In the genomic region with DNA sequence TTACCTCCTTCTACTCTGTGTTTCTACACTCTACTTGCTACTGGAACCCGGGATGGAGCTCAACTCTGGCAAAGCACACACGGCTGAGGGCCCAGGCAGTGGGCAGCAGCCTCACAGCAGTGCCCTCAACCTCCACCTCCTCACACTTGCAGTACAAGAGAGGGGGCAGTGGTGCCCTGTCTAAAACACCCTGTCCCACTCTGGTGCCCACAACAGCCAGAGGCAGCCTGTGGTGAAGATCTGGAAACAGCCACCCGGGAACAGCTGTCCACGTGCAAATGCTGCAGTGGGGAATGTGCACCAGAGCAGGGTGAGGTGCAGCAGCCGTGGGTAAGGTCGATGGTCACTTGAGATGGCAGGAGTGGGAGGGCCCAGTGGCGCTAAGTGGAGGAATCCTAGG, we compare ENCODE assay signal across 19 cellular contexts. TPM values are rescaled to one million over a fixed set of nuclear protein-coding genes. Genes with fewer than 3 reads are reported as not detected.
DNase-seq lines count a peak whose midpoint lies in the region; ATAC-seq and TF ChIP-seq lines count a peak whose summit lies in the region.
"Had no signal": no experiment of that assay in that cellular context is flagged by ENCODE, and none has a peak within 500 bp of the region (broad histone marks: within the 10 kb centered on the region; RNA-seq: fewer than 3 reads in every experiment).

No MANE protein-coding gene starts in this region.

- H3K9me2 ChIP-seq in Karpas-422 (replicated peaks; ENCODE audit: insufficient read depth, low read length) = no peaks in the 10 kb centered on the region

- WGBS in IMR-90 (ENCODE audit: extremely low coverage in 2 of 2, insufficient read length in 1 of 2), 2 experiments = no CpG with 5 or more reads among the region's 7 CpGs
- WGBS in neuronal stem cell (ENCODE audit: extremely low coverage in 2 of 2, insufficient read length in 2 of 2, insufficient replicate concordance in 1 of 2), 2 donors = no CpG with 5 or more reads among the region's 7 CpGs

- no peak for TF ChIP-seq RAD21 in IMR-90 (IDR thresholded peaks at IDR 0.05; ENCODE audit: low read length)

- no peak overlapping the region for H2BK120ac ChIP-seq in IMR-90 (ENCODE audit: low read depth, low read length)
- no peak overlapping the region for H2BK120ac ChIP-seq in neuronal stem cell (ENCODE audit: low read depth, low read length)

- CTCF ChIA-PET in IMR-90 (lab: Yijun Ruan, JAX) = no interaction called here

- H4K8ac ChIP-seq in IMR-90 (ENCODE audit: low read depth in 2 of 2, low read length in 2 of 2) (no peak overlapping the region), neuronal stem cell (ENCODE audit: low read depth, low read length) (no peak overlapping the region)

- H3K27me3 ChIP-seq in IMR-90 (ENCODE audit: control insufficient read depth, insufficient read depth, low read length) (peaks cover 26% of the 10 kb centered on the region), neuronal stem cell (ENCODE audit: control insufficient read depth in 3 of 3, insufficient read depth in 3 of 3, low read depth in 1 of 3, low read length in 3 of 3) (peaks cover 0 to 11% (median 0%) of the 10 kb centered on the region in 3 experiments), Karpas-422 (ENCODE audit: low read length) (no peaks in the 10 kb centered on the region)

- H2AK9ac ChIP-seq in IMR-90 (replicated peaks; ENCODE audit: low read depth, low read length, poor library complexity) = no peak overlapping the region

- intact Hi-C loops in IMR-90 (cut with micrococcal nuclease) = no loop called here

- H3K79me1 ChIP-seq in IMR-90 (ENCODE audit: low read depth in 1 of 2, low read length in 2 of 2) = no peaks in the 10 kb centered on the region
- no peaks in the 10 kb centered on the region for H3K79me1 ChIP-seq in neuronal stem cell (ENCODE audit: low read depth, low read length)

- DNase-seq in AG20443 (ENCODE audit: low spot score) (peak; percentile 9), IMR-90 (no peak), left lobe of liver (ENCODE audit: low spot score) (peak; percentile 55), neuronal stem cell (ENCODE audit: low spot score) (no peak), NCI-H2196 treated with DMSO at 0.1 percent for 48 hours (lab: John Stamatoyannopoulos, UW; ENCODE audit: unreplicated experiment) (no peak), Karpas-422 (no peak)
- DNase-seq: COR-L47, DND-41, GDM1, HCEC 1CT, HFFc6 had no signal

- H3K79me2 ChIP-seq in Karpas-422 (ENCODE audit: low read length) = no peaks in the 10 kb centered on the region

- no peak for TF ChIP-seq CTCF in IMR-90 (conservative IDR thresholded peaks at IDR 0.05; ENCODE audit: low read depth, low read length)

- H3K9ac ChIP-seq in IMR-90 (ENCODE audit: low read depth, low read length) = no peak overlapping the region
- H3K9ac ChIP-seq in neuronal stem cell (ENCODE audit: low read depth, low read length, poor library complexity) = peak overlapping the region; percentile 38
- H3K9ac ChIP-seq in Karpas-422 (ENCODE audit: low read length) = no peak overlapping the region

- no peaks in the 10 kb centered on the region; the same call in 1 of the 2 replicates for H3K9me1 ChIP-seq in IMR-90 (ENCODE audit: insufficient read depth, low read length)

- H3K27ac ChIP-seq in IMR-90 (ENCODE audit: insufficient read depth, low read length) (no peak overlapping the region), neuronal stem cell (replicated peaks; ENCODE audit: low read length) (no peak overlapping the region), Karpas-422 (ENCODE audit: low read length) (no peak overlapping the region)
- H3K27ac ChIP-seq: A549, HL-60 had no signal

- H3K4ac ChIP-seq in IMR-90 (ENCODE audit: low read depth, low read length) (no peak overlapping the region), neuronal stem cell (ENCODE audit: low read length) (no peak overlapping the region)

- dilution Hi-C loops in IMR-90 (cut with HindIII; ENCODE audit: low sequenced_read_pairs, unreplicated experiment) = no loop called here

- no peak overlapping the region for H2BK12ac ChIP-seq in neuronal stem cell (ENCODE audit: low read length)

- H3K23ac ChIP-seq in IMR-90 (ENCODE audit: low read depth, low read length) (no peak overlapping the region), neuronal stem cell (ENCODE audit: low read depth, low read length, poor library complexity) (no peak overlapping the region)

- no peaks in the 10 kb centered on the region for H4K20me1 ChIP-seq in IMR-90 (ENCODE audit: insufficient read depth, low read length)
- H4K20me1 ChIP-seq in Karpas-422 (ENCODE audit: insufficient read depth, low read depth, low read length) = no peaks in the 10 kb centered on the region

- H3K4me3 ChIP-seq in IMR-90 (ENCODE audit: insufficient read depth, low read depth, low read length) (no peak overlapping the region), neuronal stem cell (ENCODE audit: low read length in 2 of 2) (no peak overlapping the region), Karpas-422 (ENCODE audit: low read length) (no peak overlapping the region)
- H3K4me3 ChIP-seq: A549 had no signal

- H2AK5ac ChIP-seq in IMR-90 (ENCODE audit: low read depth, low read length) = no peak overlapping the region
- no peak overlapping the region for H2AK5ac ChIP-seq in neuronal stem cell (ENCODE audit: low read depth, low read length)

- H3K18ac ChIP-seq in IMR-90 (ENCODE audit: low read depth, low read length) (no peak overlapping the region), neuronal stem cell (ENCODE audit: low read length) (no peak overlapping the region)

- H3K56ac ChIP-seq in IMR-90 (ENCODE audit: extremely low read depth, insufficient read depth, low read length) = no peak overlapping the region

- H2BK5ac ChIP-seq in IMR-90 (ENCODE audit: low read depth, low read length, poor library complexity, severe bottlenecking) (no peak overlapping the region), neuronal stem cell (ENCODE audit: low read length) (no peak overlapping the region)

- H3K4me1 ChIP-seq in IMR-90 (ENCODE audit: control insufficient read depth, insufficient read depth, low read length) (no peaks in the 10 kb centered on the region; the same call in 1 of the 2 replicates), neuronal stem cell (ENCODE audit: control insufficient read depth in 2 of 2, insufficient read depth in 1 of 2, low read depth in 1 of 2, low read length in 2 of 2) (peaks cover 2 to 3% of the 10 kb centered on the region in 2 donors), Karpas-422 (ENCODE audit: low read length) (peaks cover 6% of the 10 kb centered on the region)

- H3K14ac ChIP-seq in IMR-90 (replicated peaks; ENCODE audit: low read depth, low read length) = no peak overlapping the region
- H3K14ac ChIP-seq in neuronal stem cell (ENCODE audit: low read length) = no peak overlapping the region

- H2BK20ac ChIP-seq in IMR-90 (ENCODE audit: low read depth, low read length) = no peak overlapping the region

- H3K9me3 ChIP-seq in IMR-90 (ENCODE audit: control insufficient read depth, insufficient read depth, low read length) (no peaks in the 10 kb centered on the region), neuronal stem cell (replicated peaks in 1 of 2; ENCODE audit: control insufficient read depth in 2 of 2, insufficient read depth in 1 of 2, low read depth in 1 of 2, low read length in 2 of 2) (no peaks in the 10 kb centered on the region), Karpas-422 (ENCODE audit: low read length) (no peaks in the 10 kb centered on the region)
- H3K9me3 ChIP-seq: A549 had no signal

- BruUV-seq in IMR-90 (replicated peaks; lab: Mats Ljungman, UMichigan) = no TSS peak

- no peak for TF ChIP-seq POLR2A in IMR-90 (IDR thresholded peaks at IDR 0.05; ENCODE audit: low read depth, low read length)

- H3K4me2 ChIP-seq in IMR-90 (ENCODE audit: low read depth, low read length) (no peak overlapping the region), neuronal stem cell (ENCODE audit: insufficient read depth, low read length, poor library complexity, severe bottlenecking) (no peak overlapping the region), Karpas-422 (ENCODE audit: low read depth, low read length, poor library complexity, severe bottlenecking) (no peak overlapping the region)
- H3K4me2 ChIP-seq: A549 had no signal

- H2AFZ ChIP-seq in IMR-90 (replicated peaks; ENCODE audit: low read length, poor library complexity) (peak overlapping the region; percentile 58), neuronal stem cell (ENCODE audit: low read length) (no peak overlapping the region), Karpas-422 (ENCODE audit: low read length) (no peak overlapping the region)

- no peak for ATAC-seq in IMR-90 (ENCODE audit: low read depth)
- no peak for ATAC-seq in left lobe of liver
- no peak for ATAC-seq in GM18519 (IDR thresholded peaks at IDR 0.05; ENCODE audit: low FRiP score, unreplicated experiment)
- no peak for ATAC-seq in HG03097 (IDR thresholded peaks at IDR 0.05; ENCODE audit: low FRiP score, unreplicated experiment)
- ATAC-seq: A549; CD8-positive, alpha-beta T cell had no signal

- H4K5ac ChIP-seq in IMR-90 (ENCODE audit: low read depth, low read length) = no peak overlapping the region

- in situ Hi-C loops in IMR-90 (cut with MboI; ENCODE audit: low sequenced_read_pairs) = no loop called here

- H2BK15ac ChIP-seq in IMR-90 (ENCODE audit: low read depth, low read length) (no peak overlapping the region), neuronal stem cell (ENCODE audit: low read length) (no peak overlapping the region)

- POLR2A ChIA-PET in IMR-90 (lab: Charles Lee; ENCODE audit: unreplicated experiment) = no interaction called here

- no peaks in the 10 kb centered on the region for H3K36me3 ChIP-seq in IMR-90 (ENCODE audit: control insufficient read depth, insufficient read depth, low read length)
- no peaks in the 10 kb centered on the region for H3K36me3 ChIP-seq in neuronal stem cell (replicated peaks in 1 of 2; ENCODE audit: control insufficient read depth in 2 of 2, insufficient read depth in 2 of 2, low read length in 2 of 2)
- no peaks in the 10 kb centered on the region for H3K36me3 ChIP-seq in Karpas-422 (ENCODE audit: insufficient read depth, low read length)

- H4K91ac ChIP-seq in IMR-90 (ENCODE audit: insufficient read depth, low read depth, low read length) (no peak overlapping the region), neuronal stem cell (ENCODE audit: low read depth, low read length, poor library complexity) (no peak overlapping the region)

TF ChIP-seq in IMR-90, 13 proteins besides CTCF, POLR2A, EP300 and RAD21 (continues in another document):
- TF ChIP-seq FOS (IDR thresholded peaks at IDR 0.05; ENCODE audit: low read depth, low read length) = no peak
- no peak for TF ChIP-seq RCOR1 (IDR thresholded peaks at IDR 0.05; ENCODE audit: insufficient replicate concordance, low read length)
- TF ChIP-seq CHD1 (IDR thresholded peaks at IDR 0.05; ENCODE audit: low read depth, low read length) = no peak

RNA-seq across cellular contexts. Expression of a gene that starts 13.7 kb away (rescaled TPM):
- total RNA-seq in IMR-90 (2012; rRNA removed) (not detected in 2 replicates), left lobe of liver (928 TPM)
- not detected in 2 replicates for polyA plus RNA-seq in IMR-90 (2012; rRNA removed)
- 0.02 TPM in 1 of 2 replicates, not detected in the other for polyA plus RNA-seq in IMR-90 (2012; cell fraction: cytosol; rRNA removed)
- polyA plus RNA-seq in IMR-90 (2012; cell fraction: nucleus; rRNA removed; ENCODE audit: low replicate concordance) = not detected in 2 replicates
- 0.11 TPM for polyA plus RNA-seq in neuronal stem cell (2013, experiment 1 of 2)
- 0.18 TPM for polyA plus RNA-seq in neuronal stem cell (2013, experiment 2 of 2)
- total RNA-seq in Karpas-422 (2014; rRNA removed; shearing (Covaris generic); ENCODE audit: low replicate concordance) = not detected in 2 replicates
- total RNA-seq: CD8-positive, alpha-beta T cell; HFFc6 had no signal
- polyA plus RNA-seq: AG04450, BJ, CD14-positive monocyte had no signal

Comparison
In these comparisons a context has a peak if more than half of its experiments do, and no peak if none do; other contexts are left out.
1. DNase-seq: peak in AG20443 (single experiment) and left lobe of liver (single experiment); none in IMR-90 (single experiment), neuronal stem cell (single experiment), NCI-H2196 treated with DMSO at 0.1 percent for 48 hours (single experiment) and Karpas-422 (single experiment).
2. RNA of a gene that starts 13.7 kb away (total RNA-seq): 928 TPM in left lobe of liver (single experiment); not detected in IMR-90 and not detected in Karpas-422; every median in the first group is over 100 times any median in the second.